1 cellular context compared by ENCODE assay signal in genomic region chr9:30775236-30775635, GRCh38.
TF ChIP-seq lines count a peak whose summit lies in the region.

No MANE protein-coding gene starts in this region.

TF ChIP-seq in SK-N-SH, 30 proteins besides CTCF, POLR2A, EP300 and RAD21 (continued from another document):
- TF ChIP-seq, protein P1, sequence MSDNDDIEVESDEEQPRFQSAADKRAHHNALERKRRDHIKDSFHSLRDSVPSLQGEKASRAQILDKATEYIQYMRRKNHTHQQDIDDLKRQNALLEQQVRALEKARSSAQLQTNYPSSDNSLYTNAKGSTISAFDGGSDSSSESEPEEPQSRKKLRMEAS (IDR thresholded peaks at IDR 0.05; ENCODE audit: low read depth), result no peak
- no peak for TF ChIP-seq REST (IDR thresholded peaks at IDR 0.05; ENCODE audit: low read depth, low read length)
- no peak for TF ChIP-seq FOXJ3 (CRISPR knock-in tag; IDR thresholded peaks at IDR 0.05)
- no peak for TF ChIP-seq USF2 (IDR thresholded peaks at IDR 0.05; ENCODE audit: borderline replicate concordance, low read depth, low read length)
